32 cellular contexts compared by ENCODE assay signal in genomic region chr9:93436218-93436617, GRCh38.
"Had no signal": no experiment of that assay in that cellular context is flagged by ENCODE, and none has a peak within 500 bp of the region (broad histone marks: within the 10 kb centered on the region; RNA-seq: fewer than 3 reads in every experiment).

No MANE protein-coding gene starts in this region.

- ATAC-seq: activated CD4-positive, CD25-positive, alpha-beta regulatory T cell treated with anti-CD3 and anti-CD28 coated beads, Interleukin-2, amount 50 U/mL, for 24 hours; activated CD8-positive, alpha-beta T cell treated with anti-CD3 and anti-CD28 coated beads for 36 hours; activated naive CD8-positive, alpha-beta T cell treated with anti-CD3 and anti-CD28 coated beads, Interleukin-2, amount 50 U/mL, for 24 hours; activated T-cell treated with anti-CD3 and anti-CD28 coated beads, Interleukin-2, amount 50 U/mL, for 4 hours; activated T-helper 17 cell treated with anti-CD3 and anti-CD28 coated beads, Interleukin-2, amount 50 U/mL, for 72 hours; body of pancreas; foreskin keratinocyte; gastrocnemius medialis; heart left ventricle; T-helper 17 cell had no signal

- H3K4me1 ChIP-seq: adrenal gland, body of pancreas, esophagus muscularis mucosa, foreskin keratinocyte, gastrocnemius medialis, heart left ventricle had no signal

- H3K36me3 ChIP-seq: adrenal gland, esophagus muscularis mucosa, gastrocnemius medialis, WERI-Rb-1 had no signal

- H3K27me3 ChIP-seq: adrenal gland, body of pancreas, dorsolateral prefrontal cortex, esophagus muscularis mucosa, foreskin keratinocyte, gastrocnemius medialis, heart left ventricle had no signal

- DNase-seq: activated B cell treated with CpG ODN at 0.5 μM for 24 hours; activated CD4-positive, alpha-beta T cell treated with anti-CD3 and anti-CD28 coated beads for 48 hours; activated CD4-positive, alpha-beta T cell treated with anti-CD3 and anti-CD28 coated beads, Interleukin-2, amount 50 U/mL, for 1 hour; activated CD4-positive, alpha-beta T cell treated with anti-CD3 and anti-CD28 coated beads, Interleukin-2, amount 50 U/mL, for 48 hours; activated CD8-positive, alpha-beta memory T cell treated with anti-CD3 and anti-CD28 coated beads for 24 hours; activated CD8-positive, alpha-beta T cell treated with anti-CD3 and anti-CD28 coated beads for 36 hours; activated effector memory CD4-positive, alpha-beta T cell treated with Interleukin-2 at 50 U/mL for 16 hours; activated gamma-delta T cell treated with Interleukin-2 at 50 U/mL for 16 hours; activated naive CD4-positive, alpha-beta T cell treated with Interleukin-2 at 50 U/mL for 16 hours; activated naive CD8-positive, alpha-beta T cell treated with anti-CD3 and anti-CD28 coated beads for 36 hours; activated naive CD8-positive, alpha-beta T cell treated with anti-CD3 and anti-CD28 coated beads, Interleukin-2, amount 50 U/mL, for 24 hours; activated T-cell treated with anti-CD3 and anti-CD28 coated beads, Interleukin-2, amount 50 U/mL, for 4 hours; adrenal gland; amygdala; aorta; body of pancreas; dorsolateral prefrontal cortex; effector memory CD4-positive, alpha-beta T cell; endodermal cell; erythroblast; gastrocnemius medialis; glutamatergic neuron; heart left ventricle; T-helper 1 cell; T-helper 17 cell; T1000; WERI-Rb-1 had no signal

- H3K9me3 ChIP-seq: adrenal gland, body of pancreas, esophagus muscularis mucosa, gastrocnemius medialis, heart left ventricle had no signal

- H3K27ac ChIP-seq: adrenal gland, body of pancreas, coronary artery, esophagus muscularis mucosa, foreskin keratinocyte, gastrocnemius medialis, heart left ventricle, WERI-Rb-1 had no signal

- H3K4me3 ChIP-seq: adrenal gland, body of pancreas, coronary artery, dorsolateral prefrontal cortex, esophagus muscularis mucosa, gastrocnemius medialis, heart left ventricle had no signal
